ENCODE assay signal across 23 cellular contexts in genomic region chr12:112928978-112929377, GRCh38. TPM values are rescaled to one million over a fixed set of nuclear protein-coding genes. Genes with fewer than 3 reads are reported as not detected.
DNase-seq lines count a peak whose midpoint lies in the region; ATAC-seq and TF ChIP-seq lines count a peak whose summit lies in the region.
"Had no signal": no experiment of that assay in that cellular context is flagged by ENCODE, and none has a peak within 500 bp of the region (broad histone marks: within the 10 kb centered on the region; RNA-seq: fewer than 3 reads in every experiment).

No MANE protein-coding gene starts in this region.

- H3K4me3 ChIP-seq in DOHH2 (ENCODE audit: low read length) (no peak overlapping the region), H7 (ENCODE audit: insufficient read depth, low read depth, low read length) (no peak overlapping the region)
- H3K4me3 ChIP-seq: heart left ventricle, upper lobe of left lung had no signal

- TF ChIP-seq CTCF in DOHH2 (IDR thresholded peaks at IDR 0.05; ENCODE audit: low read depth, low read length, poor library complexity, severe bottlenecking), result peak; percentile 38

- no peaks in the 10 kb centered on the region for H3K9me3 Mint-ChIP-seq in stimulated activated effector memory CD8-positive, alpha-beta T cell treated with anti-CD3 and anti-CD28 coated beads, Interleukin-12 subunit alpha, Interleukin-12 subunit beta, amount 100 ng/mL, for 72 hours
- H3K9me3 Mint-ChIP-seq: memory B cell had no signal

- no peak overlapping the region for H3K4me2 ChIP-seq in DOHH2 (ENCODE audit: low read length)

- H3K27me3 ChIP-seq in DOHH2 (ENCODE audit: control insufficient read depth, low read length), result no peaks in the 10 kb centered on the region
- H3K27me3 ChIP-seq in H7 (ENCODE audit: control insufficient read depth, insufficient read depth, low read length), result no peaks in the 10 kb centered on the region
- H3K27me3 ChIP-seq: heart left ventricle, upper lobe of left lung had no signal

- in situ Hi-C loops in SK-MEL-5 (cut with HindIII; ENCODE audit: low pct_unique_long_range_greater_than_20kb, low sequenced_read_pairs), result no loop called here

- no peaks in the 10 kb centered on the region for H3K79me2 ChIP-seq in DOHH2 (ENCODE audit: control insufficient read depth, low read length)

- no peaks in the 10 kb centered on the region for H3K9me2 ChIP-seq in DOHH2 (replicated peaks; ENCODE audit: control insufficient read depth, low read length)

- DNase-seq in H7 (peak; percentile 48), SK-MEL-5 (ENCODE audit: low read depth, low spot score) (peak; percentile 8), iPS-NIHi7 (ENCODE audit: extremely low spot score) (peak; percentile 41), NCI-H2171 treated with DMSO at 0.1 percent for 48 hours (lab: John Stamatoyannopoulos, UW) (no peak), cortex of kidney (lab: John Stamatoyannopoulos, UW) (no peak)
- no peak for DNase-seq in stimulated activated effector memory CD8-positive, alpha-beta T cell treated with anti-CD3 and anti-CD28 coated beads, Interleukin-12 subunit alpha, Interleukin-12 subunit beta, amount 100 ng/mL, for 72 hours (ENCODE audit: low spot score in 2 of 2)
- DNase-seq: activated CD4-positive, alpha-beta T cell treated with anti-CD3 and anti-CD28 coated beads, Interleukin-2, amount 10 ng/mL, durations not matched to agents 24 days and 14 days; effector memory CD4-positive, alpha-beta T cell; foreskin fibroblast; heart left ventricle; KG1; NCI-H1436 treated with DMSO at 0.1 percent for 48 hours; NCI-H446 treated with DMSO at 0.1 percent for 48 hours; SHP77; stimulated activated CD4-positive, alpha-beta T cell treated with anti-CD3 and anti-CD28 coated beads, Interleukin-12 subunit alpha, Interleukin-12 subunit beta, amount 100 ng/mL, for 4 hours; stimulated activated CD4-positive, alpha-beta T cell treated with anti-CD3 and anti-CD28 coated beads, Interleukin-4, amount 100 ng/mL, for 1 hour; T1000; upper lobe of left lung had no signal

- H3K36me3 ChIP-seq in DOHH2 (ENCODE audit: control insufficient read depth, low read length) (no peaks in the 10 kb centered on the region), H7 (replicated peaks; ENCODE audit: control insufficient read depth, insufficient read depth, low read length) (no peaks in the 10 kb centered on the region)
- H3K36me3 ChIP-seq: upper lobe of left lung had no signal

- H3K9me3 ChIP-seq in DOHH2 (ENCODE audit: control insufficient read depth, insufficient read depth, low read length), result peaks cover 13% of the 10 kb centered on the region
- H3K9me3 ChIP-seq: upper lobe of left lung had no signal

- no peaks in the 10 kb centered on the region for H3K36me3 Mint-ChIP-seq in stimulated activated effector memory CD8-positive, alpha-beta T cell treated with anti-CD3 and anti-CD28 coated beads, Interleukin-12 subunit alpha, Interleukin-12 subunit beta, amount 100 ng/mL, for 72 hours

- H3K27ac ChIP-seq in DOHH2 (ENCODE audit: low read depth, low read length), result no peak overlapping the region
- H3K27ac ChIP-seq: heart left ventricle, upper lobe of left lung had no signal

- no peaks in the 10 kb centered on the region for H3K4me1 Mint-ChIP-seq in stimulated activated effector memory CD8-positive, alpha-beta T cell treated with anti-CD3 and anti-CD28 coated beads, Interleukin-12 subunit alpha, Interleukin-12 subunit beta, amount 100 ng/mL, for 72 hours

- no peaks in the 10 kb centered on the region for H4K20me1 ChIP-seq in DOHH2 (ENCODE audit: control insufficient read depth, insufficient read depth, low read depth, low read length)

- ATAC-seq in stimulated activated effector memory CD8-positive, alpha-beta T cell treated with anti-CD3 and anti-CD28 coated beads, Interleukin-12 subunit alpha, Interleukin-12 subunit beta, amount 100 ng/mL, for 72 hours, result no peak
- ATAC-seq: esophagus mucosa, heart left ventricle, sciatic nerve had no signal

- H3K4me1 ChIP-seq in DOHH2 (ENCODE audit: control insufficient read depth, low read length), result peaks cover 34% of the 10 kb centered on the region
- H3K4me1 ChIP-seq: upper lobe of left lung had no signal

- H3K4me3 Mint-ChIP-seq in stimulated activated effector memory CD8-positive, alpha-beta T cell treated with anti-CD3 and anti-CD28 coated beads, Interleukin-12 subunit alpha, Interleukin-12 subunit beta, amount 100 ng/mL, for 72 hours, result no peak overlapping the region
- H3K4me3 Mint-ChIP-seq: activated CD4-positive, alpha-beta T cell treated with anti-CD3 and anti-CD28 coated beads, Interleukin-2, amount 10 ng/mL, durations not matched to agents 24 days and 14 days; CD14-positive monocyte; memory B cell had no signal

- H3K27ac Mint-ChIP-seq in stimulated activated effector memory CD8-positive, alpha-beta T cell treated with anti-CD3 and anti-CD28 coated beads, Interleukin-12 subunit alpha, Interleukin-12 subunit beta, amount 100 ng/mL, for 72 hours, result no peak overlapping the region
- H3K27ac Mint-ChIP-seq: activated CD4-positive, alpha-beta T cell treated with anti-CD3 and anti-CD28 coated beads, Interleukin-2, amount 10 ng/mL, durations not matched to agents 24 days and 14 days; memory B cell had no signal

- H3F3A ChIP-seq in DOHH2 (ENCODE audit: control insufficient read depth, insufficient read depth), result 0 out of 2 replicates have a peak, but pooled peaks cover 3% of the 10 kb centered on the region

RNA-seq across cellular contexts. Expression of gene OAS3, which starts 9.3 kb away (rescaled TPM):
- 0.21 and 3.6 TPM in 2 replicates for total RNA-seq in H7 (2014; rRNA removed; shearing (Covaris generic))
- 6.6 and 8.8 TPM in 2 replicates for total RNA-seq in SK-MEL-5 (2014; rRNA removed; shearing (Covaris generic))
- 15.7 and 16.4 TPM in 2 replicates for polyA plus RNA-seq in SK-MEL-5 (2015; cell fraction: cytosol; rRNA removed)
- 9.6 and 17.0 TPM in 2 replicates for polyA plus RNA-seq in SK-MEL-5 (2015; cell fraction: nucleus; rRNA removed)

RNA-seq across cellular contexts. Expression of gene OAS1, which starts 22.2 kb away (rescaled TPM):
- 0.62 and 0.96 TPM in 2 replicates for total RNA-seq in H7 (2014; rRNA removed; shearing (Covaris generic))
- 3.6 and 4.8 TPM in 2 replicates for total RNA-seq in SK-MEL-5 (2014; rRNA removed; shearing (Covaris generic))
- polyA plus RNA-seq in SK-MEL-5 (2015; cell fraction: cytosol; rRNA removed), result 4.0 and 7.0 TPM in 2 replicates
- polyA plus RNA-seq in SK-MEL-5 (2015; cell fraction: nucleus; rRNA removed), result 4.8 and 11.8 TPM in 2 replicates

RNA-seq across cellular contexts. Expression of gene OAS2, which starts 49.3 kb away (rescaled TPM):
- total RNA-seq in H7 (2014; rRNA removed; shearing (Covaris generic)), result not detected in 2 replicates
- 1.3 and 1.9 TPM in 2 replicates for total RNA-seq in SK-MEL-5 (2014; rRNA removed; shearing (Covaris generic))
- 1.4 and 1.9 TPM in 2 replicates for polyA plus RNA-seq in SK-MEL-5 (2015; cell fraction: cytosol; rRNA removed)
- 0.38 and 1.4 TPM in 2 replicates for polyA plus RNA-seq in SK-MEL-5 (2015; cell fraction: nucleus; rRNA removed)

Comparison
In these comparisons a context has a peak if more than half of its experiments do, and no peak if none do; other contexts are left out.
1. DNase-seq: peak in H7 (single experiment), SK-MEL-5 (single experiment) and iPS-NIHi7 (single experiment); none in NCI-H2171 treated with DMSO at 0.1 percent for 48 hours (single experiment), stimulated activated effector memory CD8-positive, alpha-beta T cell treated with anti-CD3 and anti-CD28 coated beads, Interleukin-12 subunit alpha, Interleukin-12 subunit beta, amount 100 ng/mL, for 72 hours (0 of 2) and cortex of kidney (single experiment).